Comparison of ENCODE assay signal across 8 cellular contexts in genomic region chr19:35045667-35046300, GRCh38. TPM values are rescaled to one million over a fixed set of nuclear protein-coding genes. Genes with fewer than 3 reads are reported as not detected.
DNase-seq lines count a peak whose midpoint lies in the region; ATAC-seq lines count a peak whose summit lies in the region.

No MANE protein-coding gene starts in this region.

- no peak overlapping the region for H3K4me3 Mint-ChIP-seq in activated naive CD4-positive, alpha-beta T cell treated with anti-CD3 and anti-CD28 coated beads for 36 hours

- CTCF ChIA-PET in activated naive CD4-positive, alpha-beta T cell treated with anti-CD3 and anti-CD28 coated beads for 36 hours (lab: Charles Lee), result interaction anchor here (0.9 to 4.2 kb wide), 6 partner anchors 10 to 91 kb away, joined by 3 to 16 read pairs (median 6); no protein-coding TSS in a partner anchor

- no peaks in the 10 kb centered on the region for H3K9me3 Mint-ChIP-seq in activated naive CD4-positive, alpha-beta T cell treated with anti-CD3 and anti-CD28 coated beads for 36 hours

- intact Hi-C loops in activated naive CD4-positive, alpha-beta T cell treated with anti-CD3 and anti-CD28 coated beads for 36 hours (cut with micrococcal nuclease), result loop anchor here (1.0 kb wide), 1 partner anchor 19 kb away; no protein-coding TSS in a partner anchor

- ATAC-seq in GM19438 (IDR thresholded peaks at IDR 0.05; ENCODE audit: low read depth, unreplicated experiment), result peak; percentile 77
- no peak for ATAC-seq in GM21367 (IDR thresholded peaks at IDR 0.05; ENCODE audit: unreplicated experiment)
- ATAC-seq in HG02571 (IDR thresholded peaks at IDR 0.05; ENCODE audit: unreplicated experiment), result no peak
- no peak for ATAC-seq in GM19328 (IDR thresholded peaks at IDR 0.05; ENCODE audit: unreplicated experiment)

- peak overlapping the region; percentile 72 for H3K27ac ChIP-seq in layer of hippocampus (ENCODE audit: low read depth, low read length)

- peaks cover 32% of the 10 kb centered on the region for H3K4me1 Mint-ChIP-seq in activated naive CD4-positive, alpha-beta T cell treated with anti-CD3 and anti-CD28 coated beads for 36 hours (ENCODE audit: low read depth)

- H3K36me3 Mint-ChIP-seq in activated naive CD4-positive, alpha-beta T cell treated with anti-CD3 and anti-CD28 coated beads for 36 hours (ENCODE audit: low read depth), result no peaks in the 10 kb centered on the region

- no peak overlapping the region for H3K27ac Mint-ChIP-seq in activated naive CD4-positive, alpha-beta T cell treated with anti-CD3 and anti-CD28 coated beads for 36 hours

- H3K27me3 Mint-ChIP-seq in activated naive CD4-positive, alpha-beta T cell treated with anti-CD3 and anti-CD28 coated beads for 36 hours (ENCODE audit: low read depth), result peaks cover 2% of the 10 kb centered on the region

- DNase-seq in DMS 273 (lab: John Stamatoyannopoulos, UW; ENCODE audit: unreplicated experiment), result peak; percentile 88
- peak; percentile 81 for DNase-seq in MV-4-11 (lab: John Stamatoyannopoulos, UW)
- peak; percentile 81 for DNase-seq in activated naive CD4-positive, alpha-beta T cell treated with anti-CD3 and anti-CD28 coated beads for 36 hours

- no peaks in the 10 kb centered on the region for H3K27me3 ChIP-seq in layer of hippocampus (ENCODE audit: control insufficient read depth, insufficient read depth, low read length)

RNA-seq across cellular contexts. Expression of gene HPN, which starts 4.3 kb away (rescaled TPM):
- total RNA-seq in activated naive CD4-positive, alpha-beta T cell treated with anti-CD3 and anti-CD28 coated beads for 36 hours, result not detected

RNA-seq across cellular contexts. Expression of gene SCN1B, which starts 15.5 kb away (rescaled TPM):
- total RNA-seq in activated naive CD4-positive, alpha-beta T cell treated with anti-CD3 and anti-CD28 coated beads for 36 hours, result under 1 TPM; 0.83 to 0.89 TPM

RNA-seq across cellular contexts. Expression of gene GRAMD1A, which starts 45.7 kb away (rescaled TPM):
- total RNA-seq in activated naive CD4-positive, alpha-beta T cell treated with anti-CD3 and anti-CD28 coated beads for 36 hours, result 100 to 1,000 TPM; 117 to 125 TPM
